In genomic region chr5:1808466-1808865, GRCh38 we compare ENCODE assay signal across 17 cellular contexts. TPM values are rescaled to one million over a fixed set of nuclear protein-coding genes. Genes with fewer than 3 reads are reported as not detected.
DNase-seq lines count a peak whose midpoint lies in the region; ATAC-seq and TF ChIP-seq lines count a peak whose summit lies in the region.
"Had no signal": no experiment of that assay in that cellular context is flagged by ENCODE, and none has a peak within 500 bp of the region (broad histone marks: within the 10 kb centered on the region; RNA-seq: fewer than 3 reads in every experiment).

No MANE protein-coding gene starts in this region.

- 57% methylated on average over 4 of the region's 4 CpGs for WGBS in right cardiac atrium

- peak; percentile 47 for DNase-seq in AG08396 (ENCODE audit: low spot score)
- peak; percentile 88 for DNase-seq in RWPE1 (ENCODE audit: low spot score)
- DNase-seq in chondrocyte (ENCODE audit: low spot score) = no peak
- peak; percentile 42 for DNase-seq in kidney tubule cell (ENCODE audit: low spot score)
- no peak for DNase-seq in HT-29 (ENCODE audit: low spot score)
- DNase-seq in right cardiac atrium = no peak
- DNase-seq in Peyer's patch = no peak
- DNase-seq: activated CD4-positive, alpha-beta T cell treated with anti-CD3 and anti-CD28 coated beads for 1 hour; activated naive CD4-positive, alpha-beta T cell treated with anti-CD3 and anti-CD28 coated beads, Interleukin-2, amount 50 U/mL, for 16 hours; CD4-positive, alpha-beta T cell; lower lobe of right lung; NCI-H1694 treated with DMSO at 0.1 percent for 48 hours; retina; SHP77 treated with DMSO at 0.1 percent for 48 hours; stomach had no signal

- H3K9me3 ChIP-seq in right cardiac atrium (ENCODE audit: control insufficient read depth, low read length) = no peaks in the 10 kb centered on the region
- no peaks in the 10 kb centered on the region for H3K9me3 ChIP-seq in Peyer's patch
- H3K9me3 ChIP-seq: lower lobe of right lung, stomach had no signal

- POLR2A ChIA-PET in RWPE1 (lab: Yijun Ruan, JAX; ENCODE audit: low non-redundant PET) = no interaction called here

- H3K4me1 ChIP-seq in right cardiac atrium (ENCODE audit: control insufficient read depth, insufficient read depth, low read length) = no peaks in the 10 kb centered on the region
- no peaks in the 10 kb centered on the region for H3K4me1 ChIP-seq in Peyer's patch
- H3K4me1 ChIP-seq: lower lobe of right lung had no signal

- no peak for TF ChIP-seq POLR2A in Peyer's patch (IDR thresholded peaks at IDR 0.05)

- peaks cover 3% of the 10 kb centered on the region for H3K4me1 Mint-ChIP-seq in chondrocyte (ENCODE audit: low read depth)

- intact Hi-C loops in right cardiac atrium (cut with DNase I) = no loop called here

- H3K4me3 ChIP-seq in right cardiac atrium (ENCODE audit: low read length) (no peak overlapping the region), Peyer's patch (no peak overlapping the region)
- H3K4me3 ChIP-seq: lower lobe of right lung, stomach had no signal

- CTCF ChIA-PET in RWPE1 (lab: Yijun Ruan, JAX) = interaction anchor here (0.7 kb wide), 1 partner anchor 77 kb away, joined by 4 read pairs; no protein-coding TSS in a partner anchor

- peak overlapping the region; percentile 51 for H3K27ac Mint-ChIP-seq in chondrocyte (ENCODE audit: unreplicated experiment)
- H3K27ac Mint-ChIP-seq: CD4-positive, alpha-beta T cell; natural killer cell treated with Interleukin-12 subunit alpha and Interleukin-12 subunit beta and Interleukin-15 and Interleukin-18, amount 100 ng/mL, for 72 hours had no signal

- ATAC-seq in right cardiac atrium (no peak), GM21576 (IDR thresholded peaks at IDR 0.05; ENCODE audit: unreplicated experiment) (no peak)
- ATAC-seq: natural killer cell treated with Interleukin-12 subunit alpha and Interleukin-12 subunit beta and Interleukin-15 and Interleukin-18, amount 100 ng/mL, for 72 hours had no signal

- no peak overlapping the region for H3K4me3 Mint-ChIP-seq in chondrocyte (ENCODE audit: unreplicated experiment)
- H3K4me3 Mint-ChIP-seq: CD4-positive, alpha-beta T cell; natural killer cell treated with Interleukin-12 subunit alpha and Interleukin-12 subunit beta and Interleukin-15 and Interleukin-18, amount 100 ng/mL, for 72 hours had no signal

- TF ChIP-seq CTCF in RWPE1 (conservative IDR thresholded peaks at IDR 0.05; ENCODE audit: low read depth) (no peak), chondrocyte (IDR thresholded peaks at IDR 0.05) (no peak), Peyer's patch (IDR thresholded peaks at IDR 0.05) (no peak)

- no peaks in the 10 kb centered on the region for H3K27me3 Mint-ChIP-seq in chondrocyte (ENCODE audit: low read depth)
- H3K27me3 Mint-ChIP-seq: CD4-positive, alpha-beta T cell; natural killer cell treated with Interleukin-12 subunit alpha and Interleukin-12 subunit beta and Interleukin-15 and Interleukin-18, amount 100 ng/mL, for 72 hours had no signal

- H3K27ac ChIP-seq in RWPE1 (peak overlapping the region; percentile 72), right cardiac atrium (ENCODE audit: low read length) (no peak overlapping the region), Peyer's patch (no peak overlapping the region)
- H3K27ac ChIP-seq: lower lobe of right lung, stomach had no signal

- H3K36me3 Mint-ChIP-seq in chondrocyte (ENCODE audit: low read depth) = peaks cover 32% of the 10 kb centered on the region

- peaks cover 0 to 99% (median 0%) of the 10 kb centered on the region in 3 donors for H3K36me3 ChIP-seq in Peyer's patch

- H3K27me3 ChIP-seq in right cardiac atrium (ENCODE audit: control insufficient read depth, insufficient read depth) (no peaks in the 10 kb centered on the region), Peyer's patch (no peaks in the 10 kb centered on the region)
- H3K27me3 ChIP-seq: stomach had no signal

- no peaks in the 10 kb centered on the region for H3K9me3 Mint-ChIP-seq in chondrocyte (ENCODE audit: low read depth)
- H3K9me3 Mint-ChIP-seq: CD4-positive, alpha-beta T cell; natural killer cell treated with Interleukin-12 subunit alpha and Interleukin-12 subunit beta and Interleukin-15 and Interleukin-18, amount 100 ng/mL, for 72 hours had no signal

RNA-seq across cellular contexts. Expression of gene NDUFS6, which starts 7.3 kb away (rescaled TPM):
- 23.7 to 31.3 TPM (median 25.7 TPM) in 3 replicates for total RNA-seq in chondrocyte
- total RNA-seq in HT-29 (2014; rRNA removed; shearing (Covaris generic)) = 110 and 146 TPM in 2 replicates
- total RNA-seq in right cardiac atrium = 10 to 100 TPM; 64.1 to 90.1 (median 76.8) TPM
- 216 TPM for polyA plus RNA-seq in right cardiac atrium
- total RNA-seq in Peyer's patch = 10 to 100 TPM; 27.4 to 86.5 (median 47.6) TPM

RNA-seq across cellular contexts. Expression of gene MRPL36, which starts 8.8 kb away (rescaled TPM):
- 37.4 to 50.8 TPM (median 48.3 TPM) in 3 replicates for total RNA-seq in chondrocyte
- total RNA-seq in HT-29 (2014; rRNA removed; shearing (Covaris generic)) = 140 and 145 TPM in 2 replicates
- 10 to 100 TPM; 40.8 to 51.3 (median 48.1) TPM for total RNA-seq in right cardiac atrium
- polyA plus RNA-seq in right cardiac atrium = 104 TPM
- 10 to 100 TPM; 21.9 to 23.9 (median 23.3) TPM for total RNA-seq in Peyer's patch

Comparison
In these comparisons a context has a peak if more than half of its experiments do, and no peak if none do; other contexts are left out.
1. DNase-seq: peak in AG08396 (single experiment), RWPE1 (single experiment) and kidney tubule cell (single experiment); none in chondrocyte (single experiment), HT-29 (single experiment), right cardiac atrium (0 of 3) and Peyer's patch (0 of 3).